Comparison of ENCODE assay signal across 11 cellular contexts in the genomic region with DNA sequence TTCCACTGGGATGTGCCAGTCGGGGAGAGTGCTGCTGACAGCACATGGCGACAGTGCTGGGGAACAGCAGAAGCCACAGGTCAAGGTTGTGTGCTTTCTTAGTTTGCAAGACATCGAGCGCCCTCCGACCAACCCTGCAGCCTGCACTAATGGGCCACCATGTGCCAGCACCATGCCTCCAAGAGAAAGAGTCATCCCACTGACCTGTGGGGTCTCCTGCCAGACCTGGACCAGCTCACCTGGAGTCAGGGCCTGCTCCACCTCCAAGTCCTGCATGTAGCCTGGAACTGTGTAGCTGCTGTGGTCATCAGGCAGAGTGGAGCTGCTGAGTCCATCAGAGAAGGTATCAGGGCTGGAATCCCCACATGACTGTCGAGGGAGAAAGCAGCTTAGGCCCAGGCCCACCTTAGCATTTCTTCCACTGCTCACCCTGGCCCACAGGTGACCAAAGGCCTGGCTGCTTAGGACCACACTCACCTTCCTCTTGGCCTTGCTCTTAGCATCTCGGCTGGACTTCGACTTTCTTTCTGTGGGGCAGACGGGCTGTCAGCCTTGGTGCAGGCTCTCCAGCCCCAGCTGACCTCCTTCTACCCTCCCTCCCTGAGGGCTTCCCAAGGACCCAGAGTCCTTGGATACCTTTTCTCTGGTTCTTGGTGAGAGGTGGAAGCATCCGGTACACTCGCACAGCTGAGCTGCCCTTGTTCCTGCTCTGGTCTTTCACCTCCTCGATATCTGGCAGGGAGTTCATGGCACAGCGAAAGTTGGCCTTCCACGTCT. TPM values are rescaled to one million over a fixed set of nuclear protein-coding genes. Genes with fewer than 3 reads are reported as not detected.
DNase-seq lines count a peak whose midpoint lies in the region; ATAC-seq and TF ChIP-seq lines count a peak whose summit lies in the region.
"Had no signal": no experiment of that assay in that cellular context is flagged by ENCODE, and none has a peak within 500 bp of the region (broad histone marks: within the 10 kb centered on the region; RNA-seq: fewer than 3 reads in every experiment).

No MANE protein-coding gene starts in this region.

- no peak for ATAC-seq in heart right ventricle
- ATAC-seq in right cardiac atrium, result no peak
- no peak for ATAC-seq in HG02610 (IDR thresholded peaks at IDR 0.05; ENCODE audit: unreplicated experiment)
- ATAC-seq in HG02884 (IDR thresholded peaks at IDR 0.05; ENCODE audit: unreplicated experiment), result no peak

- 82 to 90% methylated on average over 14 of the region's 14 CpGs for WGBS in heart right ventricle, 2 donors
- 82% methylated on average over 14 of the region's 14 CpGs for WGBS in right cardiac atrium
- 90 to 94% methylated on average over 14 of the region's 14 CpGs for WGBS in tibial nerve, 2 donors

- peak overlapping the region in 3 of 10 donors; percentile 12 to 96 (median 89) for H3K4me3 ChIP-seq in heart right ventricle
- no peak overlapping the region for H3K4me3 ChIP-seq in right cardiac atrium (ENCODE audit: low read length)
- H3K4me3 ChIP-seq in tibial nerve, result no peak overlapping the region
- H3K4me3 ChIP-seq: lung had no signal

- TF ChIP-seq EP300 in tibial nerve (IDR thresholded peaks at IDR 0.05), result no peak

- DNase-seq in heart right ventricle (no peak), right cardiac atrium (no peak), mesenteric fat pad (ENCODE audit: low spot score) (peak; percentile 87), tibial nerve (ENCODE audit: low spot score in 2 of 2) (no peak), COLO829 (ENCODE audit: low spot score) (no peak)
- DNase-seq in activated effector memory CD4-positive, alpha-beta T cell treated with Interleukin-2 at 50 U/mL for 16 hours, result peak; percentile 0
- DNase-seq: caudate nucleus, NCI-H1105 treated with DMSO at 0.1 percent for 48 hours had no signal

- H3K4me1 ChIP-seq in heart right ventricle (peaks cover 20 to 75% (median 50%) of the 10 kb centered on the region in 9 donors), right cardiac atrium (ENCODE audit: control insufficient read depth, insufficient read depth, low read length) (peaks cover 13% of the 10 kb centered on the region), tibial nerve (peaks cover 0 to 54% (median 36%) of the 10 kb centered on the region in 4 donors)

- peaks cover 0 to 84% (median 59%) of the 10 kb centered on the region in 9 donors for H3K36me3 ChIP-seq in heart right ventricle
- peaks cover 0 to 63% (median 49%) of the 10 kb centered on the region in 3 donors for H3K36me3 ChIP-seq in tibial nerve

- no peak for TF ChIP-seq POLR2A in tibial nerve (IDR thresholded peaks at IDR 0.05)

- TF ChIP-seq CTCF in heart right ventricle (IDR thresholded peaks at IDR 0.05) (no peak), tibial nerve (IDR thresholded peaks at IDR 0.05) (no peak)

- peak overlapping the region in 6 of 10 donors; percentile 7 to 100 (median 58) for H3K27ac ChIP-seq in heart right ventricle
- H3K27ac ChIP-seq in right cardiac atrium (ENCODE audit: low read length), result no peak overlapping the region
- H3K27ac ChIP-seq in tibial nerve, result peak overlapping the region in 3 of 4 donors; percentile 43 to 99 (median 97)

- intact Hi-C loops in heart right ventricle (cut with DNase I), result loop anchor here in 5 of 10 donors (2.0 to 5.0 kb wide), 3 partner anchors 16 to 69 kb away; no protein-coding TSS in a partner anchor
- intact Hi-C loops in right cardiac atrium (cut with DNase I), result loop anchor here in 1 of 4 donors (10.0 kb wide), 1 partner anchor 62 kb away; no protein-coding TSS in a partner anchor

- no peaks in the 10 kb centered on the region for H3K9me3 ChIP-seq in heart right ventricle
- no peaks in the 10 kb centered on the region for H3K9me3 ChIP-seq in right cardiac atrium (ENCODE audit: control insufficient read depth, low read length)
- no peaks in the 10 kb centered on the region for H3K9me3 ChIP-seq in tibial nerve

- H3K27me3 ChIP-seq in heart right ventricle, result no peaks in the 10 kb centered on the region
- H3K27me3 ChIP-seq in right cardiac atrium (ENCODE audit: control insufficient read depth, insufficient read depth), result no peaks in the 10 kb centered on the region
- H3K27me3 ChIP-seq in tibial nerve, result no peaks in the 10 kb centered on the region

RNA-seq across cellular contexts. Expression of a gene that starts 4.1 kb away (rescaled TPM):
- total RNA-seq in heart right ventricle (100 to 1,000 TPM in 1 of 10 donors, 10 to 100 TPM in 8, 1 to 10 TPM in 1; 9.5 to 146 (median 19.2) TPM), right cardiac atrium (10 to 100 TPM in 3 of 4 donors, 1 to 10 TPM in 1; 9.4 to 17.9 (median 13.8) TPM), mesenteric fat pad (61.1 TPM), tibial nerve (10 to 100 TPM; 15.1 to 36.9 (median 28.4) TPM)
- polyA plus RNA-seq in heart right ventricle (10 to 100 TPM in 1 of 2 donors, 1 to 10 TPM in 1; 8.6 to 13.7 TPM), right cardiac atrium (11.7 TPM)

RNA-seq across cellular contexts. Expression of a gene that starts 56.8 kb away (rescaled TPM):
- not detected for total RNA-seq in heart right ventricle
- polyA plus RNA-seq in heart right ventricle, result not detected
- not detected for total RNA-seq in right cardiac atrium
- not detected for polyA plus RNA-seq in right cardiac atrium
- total RNA-seq in mesenteric fat pad, result not detected
- total RNA-seq in tibial nerve, result not detected
- total RNA-seq: lung had no signal
- polyA plus RNA-seq: lung had no signal

Comparison
In these comparisons a context has a peak if more than half of its experiments do, and no peak if none do; other contexts are left out.
1. DNase-seq: peak in activated effector memory CD4-positive, alpha-beta T cell treated with Interleukin-2 at 50 U/mL for 16 hours (single experiment) and mesenteric fat pad (single experiment); none in heart right ventricle (0 of 2), right cardiac atrium (0 of 3), tibial nerve (0 of 2) and COLO829 (single experiment).